ENCODE assay signal across 1 cellular context in genomic region chr20:62147125-62147524, GRCh38.
TF ChIP-seq lines count a peak whose summit lies in the region.

No MANE protein-coding gene starts in this region.

TF ChIP-seq in HepG2, 621 proteins besides CTCF, POLR2A, EP300 and RAD21 (continued from another document):
- TF ChIP-seq, protein P1, sequence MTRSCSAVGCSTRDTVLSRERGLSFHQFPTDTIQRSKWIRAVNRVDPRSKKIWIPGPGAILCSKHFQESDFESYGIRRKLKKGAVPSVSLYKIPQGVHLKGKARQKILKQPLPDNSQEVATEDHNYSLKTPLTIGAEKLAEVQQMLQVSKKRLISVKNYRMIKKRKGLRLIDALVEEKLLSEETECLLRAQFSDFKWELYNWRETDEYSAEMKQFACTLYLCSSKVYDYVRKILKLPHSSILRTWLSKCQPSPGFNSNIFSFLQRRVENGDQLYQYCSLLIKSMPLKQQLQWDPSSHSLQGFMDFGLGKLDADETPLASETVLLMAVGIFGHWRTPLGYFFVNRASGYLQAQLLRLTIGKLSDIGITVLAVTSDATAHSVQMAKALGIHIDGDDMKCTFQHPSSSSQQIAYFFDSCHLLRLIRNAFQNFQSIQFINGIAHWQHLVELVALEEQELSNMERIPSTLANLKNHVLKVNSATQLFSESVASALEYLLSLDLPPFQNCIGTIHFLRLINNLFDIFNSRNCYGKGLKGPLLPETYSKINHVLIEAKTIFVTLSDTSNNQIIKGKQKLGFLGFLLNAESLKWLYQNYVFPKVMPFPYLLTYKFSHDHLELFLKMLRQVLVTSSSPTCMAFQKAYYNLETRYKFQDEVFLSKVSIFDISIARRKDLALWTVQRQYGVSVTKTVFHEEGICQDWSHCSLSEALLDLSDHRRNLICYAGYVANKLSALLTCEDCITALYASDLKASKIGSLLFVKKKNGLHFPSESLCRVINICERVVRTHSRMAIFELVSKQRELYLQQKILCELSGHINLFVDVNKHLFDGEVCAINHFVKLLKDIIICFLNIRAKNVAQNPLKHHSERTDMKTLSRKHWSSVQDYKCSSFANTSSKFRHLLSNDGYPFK (CRISPR knock-in tag; IDR thresholded peaks at IDR 0.05; ENCODE audit: borderline replicate concordance), result no peak
- TF ChIP-seq SUZ12 (IDR thresholded peaks at IDR 0.05; ENCODE audit: low read depth, low read length) (no peak), ZNF790 (CRISPR knock-in tag; IDR thresholded peaks at IDR 0.05; ENCODE audit: borderline replicate concordance) (no peak), HMGXB4 (CRISPR knock-in tag; IDR thresholded peaks at IDR 0.05; ENCODE audit: borderline replicate concordance in 1 of 2, low read depth in 1 of 2) (no peak), NKX3-1 (CRISPR knock-in tag; IDR thresholded peaks at IDR 0.05) (no peak), DNMT3B (CRISPR knock-in tag; conservative IDR thresholded peaks at IDR 0.05) (no peak), ZNF354B (CRISPR knock-in tag; IDR thresholded peaks at IDR 0.05) (0 out of 2 replicates have a peak, but pooled peaks have one; percentile 76), ZNF549 (CRISPR knock-in tag; IDR thresholded peaks at IDR 0.05) (no peak), ZNF552 (CRISPR knock-in tag; IDR thresholded peaks at IDR 0.05; ENCODE audit: borderline replicate concordance) (peak; percentile 69; the same call in 1 of the 2 replicates)
- TF ChIP-seq, protein P2, sequence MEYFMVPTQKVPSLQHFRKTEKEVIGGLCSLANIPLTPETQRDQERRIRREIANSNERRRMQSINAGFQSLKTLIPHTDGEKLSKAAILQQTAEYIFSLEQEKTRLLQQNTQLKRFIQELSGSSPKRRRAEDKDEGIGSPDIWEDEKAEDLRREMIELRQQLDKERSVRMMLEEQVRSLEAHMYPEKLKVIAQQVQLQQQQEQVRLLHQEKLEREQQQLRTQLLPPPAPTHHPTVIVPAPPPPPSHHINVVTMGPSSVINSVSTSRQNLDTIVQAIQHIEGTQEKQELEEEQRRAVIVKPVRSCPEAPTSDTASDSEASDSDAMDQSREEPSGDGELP (IDR thresholded peaks at IDR 0.05; ENCODE audit: borderline replicate concordance, low read depth), result no peak
- TF ChIP-seq, protein P3, sequence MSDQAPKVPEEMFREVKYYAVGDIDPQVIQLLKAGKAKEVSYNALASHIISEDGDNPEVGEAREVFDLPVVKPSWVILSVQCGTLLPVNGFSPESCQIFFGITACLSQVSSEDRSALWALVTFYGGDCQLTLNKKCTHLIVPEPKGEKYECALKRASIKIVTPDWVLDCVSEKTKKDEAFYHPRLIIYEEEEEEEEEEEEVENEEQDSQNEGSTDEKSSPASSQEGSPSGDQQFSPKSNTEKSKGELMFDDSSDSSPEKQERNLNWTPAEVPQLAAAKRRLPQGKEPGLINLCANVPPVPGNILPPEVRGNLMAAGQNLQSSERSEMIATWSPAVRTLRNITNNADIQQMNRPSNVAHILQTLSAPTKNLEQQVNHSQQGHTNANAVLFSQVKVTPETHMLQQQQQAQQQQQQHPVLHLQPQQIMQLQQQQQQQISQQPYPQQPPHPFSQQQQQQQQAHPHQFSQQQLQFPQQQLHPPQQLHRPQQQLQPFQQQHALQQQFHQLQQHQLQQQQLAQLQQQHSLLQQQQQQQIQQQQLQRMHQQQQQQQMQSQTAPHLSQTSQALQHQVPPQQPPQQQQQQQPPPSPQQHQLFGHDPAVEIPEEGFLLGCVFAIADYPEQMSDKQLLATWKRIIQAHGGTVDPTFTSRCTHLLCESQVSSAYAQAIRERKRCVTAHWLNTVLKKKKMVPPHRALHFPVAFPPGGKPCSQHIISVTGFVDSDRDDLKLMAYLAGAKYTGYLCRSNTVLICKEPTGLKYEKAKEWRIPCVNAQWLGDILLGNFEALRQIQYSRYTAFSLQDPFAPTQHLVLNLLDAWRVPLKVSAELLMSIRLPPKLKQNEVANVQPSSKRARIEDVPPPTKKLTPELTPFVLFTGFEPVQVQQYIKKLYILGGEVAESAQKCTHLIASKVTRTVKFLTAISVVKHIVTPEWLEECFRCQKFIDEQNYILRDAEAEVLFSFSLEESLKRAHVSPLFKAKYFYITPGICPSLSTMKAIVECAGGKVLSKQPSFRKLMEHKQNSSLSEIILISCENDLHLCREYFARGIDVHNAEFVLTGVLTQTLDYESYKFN (CRISPR knock-in tag; conservative IDR thresholded peaks at IDR 0.05), result no peak
- TF ChIP-seq, protein P4, sequence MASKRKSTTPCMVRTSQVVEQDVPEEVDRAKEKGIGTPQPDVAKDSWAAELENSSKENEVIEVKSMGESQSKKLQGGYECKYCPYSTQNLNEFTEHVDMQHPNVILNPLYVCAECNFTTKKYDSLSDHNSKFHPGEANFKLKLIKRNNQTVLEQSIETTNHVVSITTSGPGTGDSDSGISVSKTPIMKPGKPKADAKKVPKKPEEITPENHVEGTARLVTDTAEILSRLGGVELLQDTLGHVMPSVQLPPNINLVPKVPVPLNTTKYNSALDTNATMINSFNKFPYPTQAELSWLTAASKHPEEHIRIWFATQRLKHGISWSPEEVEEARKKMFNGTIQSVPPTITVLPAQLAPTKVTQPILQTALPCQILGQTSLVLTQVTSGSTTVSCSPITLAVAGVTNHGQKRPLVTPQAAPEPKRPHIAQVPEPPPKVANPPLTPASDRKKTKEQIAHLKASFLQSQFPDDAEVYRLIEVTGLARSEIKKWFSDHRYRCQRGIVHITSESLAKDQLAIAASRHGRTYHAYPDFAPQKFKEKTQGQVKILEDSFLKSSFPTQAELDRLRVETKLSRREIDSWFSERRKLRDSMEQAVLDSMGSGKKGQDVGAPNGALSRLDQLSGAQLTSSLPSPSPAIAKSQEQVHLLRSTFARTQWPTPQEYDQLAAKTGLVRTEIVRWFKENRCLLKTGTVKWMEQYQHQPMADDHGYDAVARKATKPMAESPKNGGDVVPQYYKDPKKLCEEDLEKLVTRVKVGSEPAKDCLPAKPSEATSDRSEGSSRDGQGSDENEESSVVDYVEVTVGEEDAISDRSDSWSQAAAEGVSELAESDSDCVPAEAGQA (IDR thresholded peaks at IDR 0.05; ENCODE audit: low read depth), result no peak
- TF ChIP-seq, protein P4 (CRISPR knock-in tag; IDR thresholded peaks at IDR 0.05; ENCODE audit: borderline replicate concordance), result no peak
TF ChIP-seq in HepG2: peak in this region for 21.
